ENCODE assay signal across 10 cellular contexts in genomic region chr12:132766380-132767085, GRCh38. TPM values are rescaled to one million over a fixed set of nuclear protein-coding genes. Genes with fewer than 3 reads are reported as not detected.
DNase-seq lines count a peak whose midpoint lies in the region; ATAC-seq, FAIRE-seq and TF ChIP-seq lines count a peak whose summit lies in the region.
"Had no signal": no experiment of that assay in that cellular context is flagged by ENCODE, and none has a peak within 500 bp of the region (broad histone marks: within the 10 kb centered on the region; RNA-seq: fewer than 3 reads in every experiment).

No MANE protein-coding gene starts in this region.

- no peaks in the 10 kb centered on the region for H3K9me3 ChIP-seq in Loucy (ENCODE audit: insufficient read depth, low read depth, low read length)
- no peaks in the 10 kb centered on the region for H3K9me3 ChIP-seq in astrocyte (ENCODE audit: insufficient read depth, low read depth, low read length)
- no peaks in the 10 kb centered on the region for H3K9me3 ChIP-seq in suprapubic skin
- no peaks in the 10 kb centered on the region for H3K9me3 ChIP-seq in ovary

- TF ChIP-seq EP300 in suprapubic skin (IDR thresholded peaks at IDR 0.05) (no peak), ovary (IDR thresholded peaks at IDR 0.05) (no peak)

- H3K4me2 ChIP-seq in Loucy (ENCODE audit: low read depth, low read length, poor library complexity, severe bottlenecking) (peak overlapping the region; percentile 70), astrocyte (ENCODE audit: low read length) (no peak overlapping the region)

- TF ChIP-seq POLR2A in suprapubic skin (IDR thresholded peaks at IDR 0.05) (no peak), ovary (IDR thresholded peaks at IDR 0.05) (no peak)

- peak overlapping the region; percentile 57 for H3K4me3 Mint-ChIP-seq in astrocyte (ENCODE audit: unreplicated experiment)

- H3K4me3 ChIP-seq in Loucy (ENCODE audit: low read length, poor library complexity, severe bottlenecking) (no peak overlapping the region), astrocyte (ENCODE audit: insufficient read depth, low read depth, low read length) (no peak overlapping the region), suprapubic skin (no peak overlapping the region), ovary (no peak overlapping the region)

- H3K27ac ChIP-seq in astrocyte (ENCODE audit: low read depth, low read length) (peak overlapping the region; percentile 11), suprapubic skin (peak overlapping the region; percentile 2), ovary (no peak overlapping the region)

- FAIRE-seq in astrocyte (lab: Jason Lieb, UNC): no peak

- no peak for TF ChIP-seq CTCF in Loucy (conservative IDR thresholded peaks at IDR 0.05; ENCODE audit: low read length)
- TF ChIP-seq CTCF in astrocyte (IDR thresholded peaks at IDR 0.05; ENCODE audit: insufficient read depth, low read depth, low read length): no peak
- TF ChIP-seq CTCF in suprapubic skin (IDR thresholded peaks at IDR 0.05): no peak
- no peak for TF ChIP-seq CTCF in ovary (IDR thresholded peaks at IDR 0.05)
- no peak for TF ChIP-seq CTCF in GM13977 (IDR thresholded peaks at IDR 0.05; ENCODE audit: extremely low read depth, insufficient read depth, missing control alignments)

- H3K27me3 Mint-ChIP-seq in astrocyte (ENCODE audit: low read depth, unreplicated experiment): no peaks in the 10 kb centered on the region

- no peak overlapping the region for H2AFZ ChIP-seq in Loucy (ENCODE audit: low read length)
- no peak overlapping the region for H2AFZ ChIP-seq in astrocyte (ENCODE audit: low read depth, low read length)

- no peaks in the 10 kb centered on the region for H3K9me2 ChIP-seq in Loucy (replicated peaks; ENCODE audit: low read depth, low read length)

- H3K27me3 ChIP-seq in Loucy (ENCODE audit: insufficient read depth, low read length, poor library complexity, severe bottlenecking): no peaks in the 10 kb centered on the region
- H3K27me3 ChIP-seq in astrocyte (ENCODE audit: insufficient read depth, low read length): no peaks in the 10 kb centered on the region
- no peaks in the 10 kb centered on the region for H3K27me3 ChIP-seq in suprapubic skin
- no peaks in the 10 kb centered on the region for H3K27me3 ChIP-seq in ovary

- H3K4me1 ChIP-seq in Loucy (ENCODE audit: insufficient read depth, low read length, poor library complexity, severe bottlenecking) (peaks cover 74% of the 10 kb centered on the region), astrocyte (ENCODE audit: insufficient read depth, low read length) (peaks cover 10% of the 10 kb centered on the region), suprapubic skin (peaks cover 23% of the 10 kb centered on the region), ovary (ENCODE audit: insufficient read depth) (peaks cover 10% of the 10 kb centered on the region)

- peak overlapping the region; percentile 60 for H3K9ac ChIP-seq in Loucy (ENCODE audit: low read depth, low read length, poor library complexity, severe bottlenecking)
- H3K9ac ChIP-seq in astrocyte (ENCODE audit: low read length): no peak overlapping the region

- intact Hi-C loops in ovary (cut with DNase I): no loop called here

- peaks cover 2% of the 10 kb centered on the region for H3K9me3 Mint-ChIP-seq in astrocyte (ENCODE audit: unreplicated experiment)

- no peaks in the 10 kb centered on the region for H3K36me3 ChIP-seq in Loucy (ENCODE audit: insufficient read depth, low read length)
- H3K36me3 ChIP-seq in astrocyte (ENCODE audit: insufficient read depth, low read length): peaks cover 10% of the 10 kb centered on the region
- peaks cover 17% of the 10 kb centered on the region for H3K36me3 ChIP-seq in suprapubic skin
- H3K36me3 ChIP-seq in ovary: no peaks in the 10 kb centered on the region

- H3K27ac Mint-ChIP-seq in astrocyte (ENCODE audit: unreplicated experiment): peak overlapping the region; percentile 34

- peaks cover 9% of the 10 kb centered on the region for H3K4me1 Mint-ChIP-seq in astrocyte (ENCODE audit: low read depth, unreplicated experiment)

- peaks cover 10% of the 10 kb centered on the region for H3K36me3 Mint-ChIP-seq in astrocyte (ENCODE audit: low read depth, unreplicated experiment)

- H3F3A ChIP-seq in Loucy (ENCODE audit: low read depth): peaks cover 19% of the 10 kb centered on the region

- peak; percentile 26 for DNase-seq in astrocyte (ENCODE audit: low read depth)
- DNase-seq in left lobe of liver (ENCODE audit: low spot score): peak; percentile 70
- DNase-seq in suprapubic skin (ENCODE audit: low spot score in 2 of 2): no peak
- no peak for DNase-seq in ovary
- DNase-seq in GM13977 (ENCODE audit: low spot score): no peak
- no peak for DNase-seq in NCI-H1436 (lab: John Stamatoyannopoulos, UW)
- no peak for DNase-seq in HUDEP-2 (lab: John Stamatoyannopoulos, UW; ENCODE audit: unreplicated experiment in 76 of 76)
- DNase-seq: stimulated activated CD4-positive, alpha-beta T cell treated with anti-CD3 and anti-CD28 coated beads, Interleukin-2, amount 100 ng/mL, for 48 hours had no signal

- 63% methylated on average over 26 of the region's 27 CpGs for WGBS in suprapubic skin
- 41 to 57% (median 42%) methylated on average over 27 of the region's 27 CpGs for WGBS in ovary, 3 donors

- ATAC-seq in left lobe of liver: peak; percentile 20
- ATAC-seq: Panc1 had no signal

- H3K79me2 ChIP-seq in Loucy (ENCODE audit: insufficient read depth, low read length) (peaks cover 18% of the 10 kb centered on the region), astrocyte (ENCODE audit: insufficient read depth, low read length) (peaks cover 5% of the 10 kb centered on the region)

- H4K20me1 ChIP-seq in Loucy (ENCODE audit: insufficient read depth, low read length, poor library complexity, severe bottlenecking): no peaks in the 10 kb centered on the region
- H4K20me1 ChIP-seq in astrocyte (ENCODE audit: insufficient read depth, low read length): peaks cover 32% of the 10 kb centered on the region

- in situ Hi-C loops in GM13977 (cut with MboI; ENCODE audit: low pct_unique_long_range_greater_than_20kb, low sequenced_read_pairs, unreplicated experiment): no loop called here

RNA-seq across cellular contexts. Expression of gene ANKLE2, which starts 4.9 kb away (rescaled TPM):
- total RNA-seq in astrocyte (123 and 140 TPM in 2 replicates), left lobe of liver (16.9 TPM), suprapubic skin (100 to 1,000 TPM in 2 of 4 donors, 10 to 100 TPM in 2; 74.7 to 222 (median 111) TPM), ovary (10 to 100 TPM; 39.2 to 82.0 (median 43.7) TPM)
- 10 to 100 TPM; 30.5 to 34.0 TPM for polyA plus RNA-seq in ovary

RNA-seq across cellular contexts. Expression of gene PGAM5, which starts 55.9 kb away (rescaled TPM):
- total RNA-seq in astrocyte (33.3 and 43.4 TPM in 2 replicates), left lobe of liver (25.2 TPM), suprapubic skin (10 to 100 TPM; 31.4 to 43.1 (median 38.7) TPM), ovary (10 to 100 TPM; 15.6 to 33.9 (median 21.0) TPM)
- 1 to 10 TPM; 8.0 to 9.0 TPM for polyA plus RNA-seq in ovary

Comparison
In these comparisons a context has a peak if more than half of its experiments do, and no peak if none do; other contexts are left out.
1. DNase-seq: peak in astrocyte (single experiment) and left lobe of liver (single experiment); none in suprapubic skin (0 of 2), ovary (0 of 5), GM13977 (single experiment), NCI-H1436 (single experiment) and HUDEP-2 (0 of 76).
2. H3K27ac ChIP-seq: peak in astrocyte (single experiment) and suprapubic skin (single experiment); none in ovary (0 of 2).